In the genomic region with DNA sequence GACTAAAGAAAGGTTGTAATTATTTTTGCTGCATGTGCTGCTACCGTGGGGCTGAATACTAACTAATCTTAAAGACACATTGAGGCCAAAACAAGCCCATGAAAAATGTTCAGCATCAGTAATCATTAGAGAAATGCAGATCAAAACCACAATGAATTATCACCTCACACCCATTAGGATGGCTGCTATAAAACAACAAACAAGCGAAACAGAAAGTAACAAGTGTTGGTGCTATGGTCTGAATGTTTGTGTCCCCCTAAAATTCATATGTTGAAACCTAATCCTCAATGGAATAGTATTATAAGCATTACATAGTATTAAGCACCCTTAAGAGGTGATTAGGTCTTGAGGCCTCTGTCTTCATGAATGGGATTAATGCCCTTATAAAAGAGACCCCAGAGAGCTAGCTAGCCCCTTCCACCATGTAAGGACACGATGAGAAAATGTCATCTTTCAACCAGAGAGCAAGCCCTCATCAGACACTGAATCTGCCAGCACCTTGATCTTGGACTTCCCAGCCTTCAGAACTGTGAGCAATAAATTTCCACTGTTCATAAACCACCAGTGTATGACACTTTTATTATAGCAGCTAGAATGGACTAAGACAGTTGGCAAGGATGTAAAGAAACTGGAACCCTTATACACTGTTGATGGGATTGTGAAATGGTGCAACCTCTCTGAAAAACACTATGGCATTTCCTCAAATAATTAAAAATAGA, we compare ENCODE assay signal across 20 cellular contexts.
"Had no signal": no experiment of that assay in that cellular context is flagged by ENCODE, and none has a peak within 500 bp of the region (broad histone marks: within the 10 kb centered on the region; RNA-seq: fewer than 3 reads in every experiment).

No MANE protein-coding gene starts in this region.

- H3K4me1 ChIP-seq: ascending aorta, transverse colon, vagina had no signal

- H3K27me3 ChIP-seq: ascending aorta, dorsolateral prefrontal cortex, hepatocyte, transverse colon, vagina had no signal

- H3K9me3 Mint-ChIP-seq: activated naive CD4-positive, alpha-beta T cell treated with anti-CD3 and anti-CD28 coated beads, Interleukin-2, amount 10 ng/mL, durations not matched to agents 7 days and 5 days; activated T-cell treated with anti-CD3 and anti-CD28 coated beads, Interleukin-2, amount 50 U/mL, for 24 hours; nephron had no signal

- H3K27me3 Mint-ChIP-seq: activated naive CD4-positive, alpha-beta T cell treated with anti-CD3 and anti-CD28 coated beads, Interleukin-2, amount 10 ng/mL, durations not matched to agents 7 days and 5 days had no signal

- H3K36me3 Mint-ChIP-seq: activated CD8-positive, alpha-beta memory T cell treated with anti-CD3 and anti-CD28 coated beads, Interleukin-2, amount 10 ng/mL, durations not matched to agents 7 days and 5 days; activated naive CD4-positive, alpha-beta T cell treated with anti-CD3 and anti-CD28 coated beads, Interleukin-2, amount 10 ng/mL, durations not matched to agents 7 days and 5 days had no signal

- H3K36me3 ChIP-seq: ascending aorta, transverse colon, vagina had no signal

- H3K4me3 Mint-ChIP-seq: activated CD8-positive, alpha-beta memory T cell treated with anti-CD3 and anti-CD28 coated beads, Interleukin-2, amount 10 ng/mL, durations not matched to agents 7 days and 5 days; activated naive CD4-positive, alpha-beta T cell treated with anti-CD3 and anti-CD28 coated beads, Interleukin-2, amount 10 ng/mL, durations not matched to agents 7 days and 5 days; activated T-cell treated with anti-CD3 and anti-CD28 coated beads, Interleukin-2, amount 50 U/mL, for 24 hours; nephron had no signal

- H3K27ac Mint-ChIP-seq: activated CD8-positive, alpha-beta memory T cell treated with anti-CD3 and anti-CD28 coated beads, Interleukin-2, amount 10 ng/mL, durations not matched to agents 7 days and 5 days; activated naive CD4-positive, alpha-beta T cell treated with anti-CD3 and anti-CD28 coated beads, Interleukin-2, amount 10 ng/mL, durations not matched to agents 7 days and 5 days; activated T-cell treated with anti-CD3 and anti-CD28 coated beads, Interleukin-2, amount 50 U/mL, for 24 hours; nephron had no signal

- H3K9me3 ChIP-seq: ascending aorta, transverse colon, vagina had no signal

- H3K4me2 ChIP-seq: hepatocyte had no signal

- DNase-seq: activated CD4-positive, alpha-beta T cell treated with anti-CD3 and anti-CD28 coated beads for 1 hour; activated CD4-positive, alpha-beta T cell treated with anti-CD3 and anti-CD28 coated beads, Interleukin-2, amount 50 U/mL, for 48 hours; activated CD8-positive, alpha-beta memory T cell treated with anti-CD3 and anti-CD28 coated beads, Interleukin-2, amount 10 ng/mL, durations not matched to agents 7 days and 5 days; activated naive CD4-positive, alpha-beta T cell treated with anti-CD3 and anti-CD28 coated beads, Interleukin-2, amount 10 ng/mL, durations not matched to agents 7 days and 5 days; activated T-cell treated with anti-CD3 and anti-CD28 coated beads, Interleukin-2, amount 50 U/mL, for 24 hours; dorsolateral prefrontal cortex; kidney; mesenchymal stem cell; occipital lobe; stimulated activated CD4-positive, alpha-beta T cell treated with anti-CD3 and anti-CD28 coated beads, Interleukin-4, amount 100 ng/mL, for 4 hours; stimulated activated CD8-positive, alpha-beta memory T cell treated with anti-CD3 and anti-CD28 coated beads, Interleukin-4, amount 100 ng/mL, for 48 hours; stimulated activated naive CD4-positive, alpha-beta T cell treated with Interleukin-2 at 50 U/mL for 16 hours; substantia nigra; transverse colon had no signal

- H3K27ac ChIP-seq: ascending aorta, dorsolateral prefrontal cortex, hepatocyte, skin epidermis, transverse colon, vagina, VCaP had no signal

- H3K4me3 ChIP-seq: ascending aorta, dorsolateral prefrontal cortex, hepatocyte, skin epidermis, transverse colon, vagina had no signal

- ATAC-seq: activated CD8-positive, alpha-beta memory T cell treated with anti-CD3 and anti-CD28 coated beads, Interleukin-2, amount 10 ng/mL, durations not matched to agents 7 days and 5 days had no signal

- H3K4me1 Mint-ChIP-seq: nephron had no signal
